Comparison of ENCODE assay signal across 10 cellular contexts in genomic region chr6:36727491-36728021, GRCh38. TPM values are rescaled to one million over a fixed set of nuclear protein-coding genes. Genes with fewer than 3 reads are reported as not detected.
A peak's percentile ranks its signal among the peaks of the same experiment; 100 is the strongest.
DNase-seq lines count a peak whose midpoint lies in the region; ATAC-seq and TF ChIP-seq lines count a peak whose summit lies in the region.
"Had no signal": no experiment of that assay in that cellular context is flagged by ENCODE, and none has a peak within 500 bp of the region (broad histone marks: within the 10 kb centered on the region; RNA-seq: fewer than 3 reads in every experiment).

No MANE protein-coding gene starts in this region.

- no peaks in the 10 kb centered on the region for H3K9me3 Mint-ChIP-seq in CD8-positive, alpha-beta T cell

- no peaks in the 10 kb centered on the region for H3K9me2 ChIP-seq in PC-3 (replicated peaks; ENCODE audit: low read length)

- H3K36me3 ChIP-seq in HEK293 (ENCODE audit: control insufficient read depth in 2 of 2, insufficient read depth in 1 of 2, low read length in 2 of 2) (no peaks in the 10 kb centered on the region), PC-3 (ENCODE audit: low read depth, low read length) (no peaks in the 10 kb centered on the region)
- no peaks in the 10 kb centered on the region for H3K36me3 ChIP-seq in CD8-positive, alpha-beta T cell (ENCODE audit: insufficient read depth, low read length)

- no peak overlapping the region for H3K27ac ChIP-seq in HEK293 (ENCODE audit: extremely low read depth, low read depth, low read length)
- H3K27ac ChIP-seq in PC-3 (ENCODE audit: low read length), result no peak overlapping the region
- no peak overlapping the region for H3K27ac ChIP-seq in CD8-positive, alpha-beta T cell (ENCODE audit: low read depth, low read length)

- H3K4me3 ChIP-seq in HEK293 (ENCODE audit: low read depth, low read length), result no peak overlapping the region
- no peak overlapping the region for H3K4me3 ChIP-seq in PC-3 (ENCODE audit: low read length)
- no peak overlapping the region for H3K4me3 ChIP-seq in CD8-positive, alpha-beta T cell (ENCODE audit: low read depth, low read length)

- no peak overlapping the region for H2AFZ ChIP-seq in PC-3 (ENCODE audit: low read length)

- H4K20me1 ChIP-seq in PC-3 (ENCODE audit: low read length), result no peaks in the 10 kb centered on the region

- H3F3A ChIP-seq in PC-3 (ENCODE audit: low read length, unreplicated experiment), result no peaks in the 10 kb centered on the region

- no peaks in the 10 kb centered on the region for H3K79me2 ChIP-seq in PC-3 (ENCODE audit: low read length)

- DNase-seq in DMS 273 (lab: John Stamatoyannopoulos, UW; ENCODE audit: unreplicated experiment) (peak; percentile 90), PC-3 (peak; percentile 11), glomerular visceral epithelial cell (ENCODE audit: extremely low spot score) (peak; percentile 51)
- no peak for DNase-seq in CD8-positive, alpha-beta T cell
- DNase-seq: activated CD4-positive, CD25-positive, alpha-beta regulatory T cell treated with anti-CD3 and anti-CD28 coated beads, Interleukin-2, amount 50 U/mL, for 72 hours; NCI-H1930 had no signal

- H3K4me1 Mint-ChIP-seq in CD8-positive, alpha-beta T cell (ENCODE audit: low read depth), result peaks cover 5% of the 10 kb centered on the region

- no peak overlapping the region for H3K4me3 Mint-ChIP-seq in CD8-positive, alpha-beta T cell

- BruUV-seq in PC-3 (replicated peaks; lab: Mats Ljungman, UMichigan), result no TSS peak

- H3K4me2 ChIP-seq in PC-3 (ENCODE audit: low read length), result no peak overlapping the region

- POLR2A ChIA-PET in HEK293 (lab: Yijun Ruan, JAX), result no interaction called here
- POLR2A ChIA-PET in PC-3 (lab: Charles Lee; ENCODE audit: unreplicated experiment), result no interaction called here
- POLR2A ChIA-PET in CD8-positive, alpha-beta T cell (lab: Charles Lee), result no interaction called here

- no peaks in the 10 kb centered on the region for H3K36me3 Mint-ChIP-seq in CD8-positive, alpha-beta T cell

- ATAC-seq in PC-3 (peak; percentile 21; the same call in 1 of the 2 replicates), GM18858 (IDR thresholded peaks at IDR 0.05; ENCODE audit: unreplicated experiment) (no peak), HG03354 (IDR thresholded peaks at IDR 0.05; ENCODE audit: poor library complexity, severe bottlenecking, unreplicated experiment) (no peak), HG03460 (IDR thresholded peaks at IDR 0.05; ENCODE audit: unreplicated experiment) (no peak)
- no peak for ATAC-seq in CD8-positive, alpha-beta T cell

- intact Hi-C loops in PC-3 (cut with micrococcal nuclease), result loop anchor here (10.0 kb wide), 1 partner anchor 113 kb away; no protein-coding TSS in a partner anchor
- intact Hi-C loops in CD8-positive, alpha-beta T cell (cut with DNase I, micrococcal nuclease), result no loop called here

- H3K9me3 ChIP-seq in HEK293 (ENCODE audit: control insufficient read depth, insufficient read depth, low read depth, low read length), result no peaks in the 10 kb centered on the region
- no peaks in the 10 kb centered on the region for H3K9me3 ChIP-seq in PC-3 (ENCODE audit: low read length)
- no peaks in the 10 kb centered on the region for H3K9me3 ChIP-seq in CD8-positive, alpha-beta T cell (ENCODE audit: low read length)

- H3K27ac Mint-ChIP-seq in CD8-positive, alpha-beta T cell, result no peak overlapping the region

- H3K27me3 Mint-ChIP-seq in CD8-positive, alpha-beta T cell (ENCODE audit: low read depth), result no peaks in the 10 kb centered on the region

- TF ChIP-seq CTCF in HEK293 (tag by site-specific recombination; IDR thresholded peaks at IDR 0.05), result no peak
- no peak for TF ChIP-seq CTCF in PC-3 (conservative IDR thresholded peaks at IDR 0.05; ENCODE audit: low read depth, low read length)
- no peak for TF ChIP-seq CTCF in CD8-positive, alpha-beta T cell (IDR thresholded peaks at IDR 0.05)

- H3K27me3 ChIP-seq in PC-3 (ENCODE audit: low read length), result no peaks in the 10 kb centered on the region
- no peaks in the 10 kb centered on the region for H3K27me3 ChIP-seq in CD8-positive, alpha-beta T cell (ENCODE audit: insufficient read depth, low read length)

- CTCF ChIA-PET in HEK293 (lab: Yijun Ruan, JAX), result interaction anchor here (1.6 to 4.5 kb wide), 2 partner anchors 31 to 112 kb away, joined by 8 to 25 read pairs; no protein-coding TSS in a partner anchor
- CTCF ChIA-PET in PC-3 (lab: Charles Lee), result no interaction called here
- CTCF ChIA-PET in CD8-positive, alpha-beta T cell (lab: Charles Lee), result interaction anchor here (0.7 kb wide), 1 partner anchor 31 kb away, joined by 3 read pairs; no protein-coding TSS in a partner anchor

- no peak overlapping the region for H3K9ac ChIP-seq in PC-3 (ENCODE audit: low read length)

- H3K4me1 ChIP-seq in HEK293 (ENCODE audit: control insufficient read depth, insufficient read depth, low read length) (no peaks in the 10 kb centered on the region), PC-3 (ENCODE audit: insufficient read depth, low read length) (no peaks in the 10 kb centered on the region)
- no peaks in the 10 kb centered on the region for H3K4me1 ChIP-seq in CD8-positive, alpha-beta T cell (ENCODE audit: insufficient read depth, low read length)

TF ChIP-seq in HEK293, 187 proteins besides CTCF, POLR2A, EP300 and RAD21:
- TF ChIP-seq KLF1 (tag by site-specific recombination; IDR thresholded peaks at IDR 0.05), result peak; percentile 73; the same call in 1 of the 2 replicates
- TF ChIP-seq ZNF600 (tag by site-specific recombination; IDR thresholded peaks at IDR 0.05), result peak; percentile 16; the same call in 1 of the 2 replicates
- TF ChIP-seq ZFP41 (tag by site-specific recombination; IDR thresholded peaks at IDR 0.05; ENCODE audit: borderline replicate concordance), result no peak
- TF ChIP-seq ZNF24 (tag by site-specific recombination; IDR thresholded peaks at IDR 0.05), result no peak
- peak; percentile 7; the same call in 1 of the 2 replicates for TF ChIP-seq SP2 (tag by site-specific recombination; IDR thresholded peaks at IDR 0.05)
- 0 out of 2 replicates have a peak, but pooled peaks have one; percentile 22 for TF ChIP-seq ZFHX2 (tag by site-specific recombination; conservative IDR thresholded peaks at IDR 0.05)
- TF ChIP-seq ZBTB48 (tag by site-specific recombination; IDR thresholded peaks at IDR 0.05), result no peak
- peak; percentile 83 for TF ChIP-seq ZIC2 (tag by site-specific recombination; IDR thresholded peaks at IDR 0.05)
- peak; percentile 28; the same call in 1 of the 2 replicates for TF ChIP-seq ZNF629 (tag by site-specific recombination; IDR thresholded peaks at IDR 0.05)
- 0 out of 2 replicates have a peak, but pooled peaks have one; percentile 20 for TF ChIP-seq ZBTB21 (tag by site-specific recombination; IDR thresholded peaks at IDR 0.05)
- TF ChIP-seq GLIS1 (tag by site-specific recombination; IDR thresholded peaks at IDR 0.05), result peak; percentile 50
- TF ChIP-seq IKZF3 (tag by site-specific recombination; IDR thresholded peaks at IDR 0.05), result no peak
- TF ChIP-seq SP7 (tag by site-specific recombination; IDR thresholded peaks at IDR 0.05), result no peak
- TF ChIP-seq EGR2 (tag by site-specific recombination; IDR thresholded peaks at IDR 0.05; ENCODE audit: low read depth), result peak; percentile 54; the same call in 1 of the 2 replicates
- no peak for TF ChIP-seq ZNF488 (tag by site-specific recombination; IDR thresholded peaks at IDR 0.05)
- no peak for TF ChIP-seq ZNF223 (tag by site-specific recombination; IDR thresholded peaks at IDR 0.05)
TF ChIP-seq in HEK293: peak in this region for 9.

RNA-seq across cellular contexts. Expression of gene RAB44, which starts 29.9 kb away (rescaled TPM):
- not detected in 2 replicates for total RNA-seq in PC-3 (2014; rRNA removed)
- total RNA-seq in CD8-positive, alpha-beta T cell, result under 1 TPM in 1 of 2 experiments, not detected in 1; 0.08 TPM

RNA-seq across cellular contexts. Expression of gene CDKN1A, which starts 49.0 kb away (rescaled TPM):
- total RNA-seq in PC-3 (2014; rRNA removed), result 79.5 and 91.5 TPM in 2 replicates
- total RNA-seq in CD8-positive, alpha-beta T cell, result 10 to 100 TPM; 71.3 to 78.7 TPM

Comparison
In these comparisons a context has a peak if more than half of its experiments do, and no peak if none do; other contexts are left out.
1. DNase-seq: peak in DMS 273 (single experiment), PC-3 (single experiment) and glomerular visceral epithelial cell (single experiment); none in CD8-positive, alpha-beta T cell (0 of 7).